In the genomic region with DNA sequence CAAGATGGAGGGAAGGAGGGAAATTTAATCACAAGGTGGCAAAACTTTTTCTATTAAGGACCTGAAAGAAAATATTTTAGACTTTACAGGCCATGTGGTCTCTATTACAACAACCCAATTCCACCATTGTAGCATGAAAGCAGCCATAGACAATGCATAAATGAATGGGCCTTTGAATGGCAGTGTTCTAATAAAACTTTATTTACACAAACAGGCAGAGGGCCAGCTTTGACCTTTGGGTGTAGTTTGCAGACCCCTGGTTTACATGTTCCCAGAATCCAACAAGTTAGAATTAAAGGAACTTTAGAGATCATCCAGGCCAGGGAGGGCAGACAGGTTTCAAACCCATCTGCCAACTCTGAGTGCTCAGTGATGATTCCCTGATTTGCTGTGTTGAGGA, we compare ENCODE assay signal across 1 cellular context.
A peak's percentile ranks its signal among the peaks of the same experiment; 100 is the strongest.
TF ChIP-seq lines count a peak whose summit lies in the region.

No MANE protein-coding gene starts in this region.

TF ChIP-seq in HepG2, 621 proteins besides CTCF, POLR2A, EP300 and RAD21 (continued from another document):
- TF ChIP-seq, protein P1, sequence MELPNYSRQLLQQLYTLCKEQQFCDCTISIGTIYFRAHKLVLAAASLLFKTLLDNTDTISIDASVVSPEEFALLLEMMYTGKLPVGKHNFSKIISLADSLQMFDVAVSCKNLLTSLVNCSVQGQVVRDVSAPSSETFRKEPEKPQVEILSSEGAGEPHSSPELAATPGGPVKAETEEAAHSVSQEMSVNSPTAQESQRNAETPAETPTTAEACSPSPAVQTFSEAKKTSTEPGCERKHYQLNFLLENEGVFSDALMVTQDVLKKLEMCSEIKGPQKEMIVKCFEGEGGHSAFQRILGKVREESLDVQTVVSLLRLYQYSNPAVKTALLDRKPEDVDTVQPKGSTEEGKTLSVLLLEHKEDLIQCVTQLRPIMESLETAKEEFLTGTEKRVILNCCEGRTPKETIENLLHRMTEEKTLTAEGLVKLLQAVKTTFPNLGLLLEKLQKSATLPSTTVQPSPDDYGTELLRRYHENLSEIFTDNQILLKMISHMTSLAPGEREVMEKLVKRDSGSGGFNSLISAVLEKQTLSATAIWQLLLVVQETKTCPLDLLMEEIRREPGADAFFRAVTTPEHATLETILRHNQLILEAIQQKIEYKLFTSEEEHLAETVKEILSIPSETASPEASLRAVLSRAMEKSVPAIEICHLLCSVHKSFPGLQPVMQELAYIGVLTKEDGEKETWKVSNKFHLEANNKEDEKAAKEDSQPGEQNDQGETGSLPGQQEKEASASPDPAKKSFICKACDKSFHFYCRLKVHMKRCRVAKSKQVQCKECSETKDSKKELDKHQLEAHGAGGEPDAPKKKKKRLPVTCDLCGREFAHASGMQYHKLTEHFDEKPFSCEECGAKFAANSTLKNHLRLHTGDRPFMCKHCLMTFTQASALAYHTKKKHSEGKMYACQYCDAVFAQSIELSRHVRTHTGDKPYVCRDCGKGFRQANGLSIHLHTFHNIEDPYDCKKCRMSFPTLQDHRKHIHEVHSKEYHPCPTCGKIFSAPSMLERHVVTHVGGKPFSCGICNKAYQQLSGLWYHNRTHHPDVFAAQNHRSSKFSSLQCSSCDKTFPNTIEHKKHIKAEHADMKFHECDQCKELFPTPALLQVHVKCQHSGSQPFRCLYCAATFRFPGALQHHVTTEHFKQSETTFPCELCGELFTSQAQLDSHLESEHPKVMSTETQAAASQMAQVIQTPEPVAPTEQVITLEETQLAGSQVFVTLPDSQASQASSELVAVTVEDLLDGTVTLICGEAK (IDR thresholded peaks at IDR 0.05): peak; percentile 70
- TF ChIP-seq, protein P1 (CRISPR knock-in tag; IDR thresholded peaks at IDR 0.05): peak; percentile 99
- TF ChIP-seq HNRNPUL1 (IDR thresholded peaks at IDR 0.05; ENCODE audit: low read depth, low read length): no peak
- TF ChIP-seq SP4 (CRISPR knock-in tag; IDR thresholded peaks at IDR 0.05): 0 out of 2 replicates have a peak, but pooled peaks have one; percentile 1
- no peak for TF ChIP-seq TBP (CRISPR knock-in tag; IDR thresholded peaks at IDR 0.05)
- no peak for TF ChIP-seq RFXAP (CRISPR knock-in tag; IDR thresholded peaks at IDR 0.05; ENCODE audit: borderline replicate concordance)
- TF ChIP-seq, protein P2, sequence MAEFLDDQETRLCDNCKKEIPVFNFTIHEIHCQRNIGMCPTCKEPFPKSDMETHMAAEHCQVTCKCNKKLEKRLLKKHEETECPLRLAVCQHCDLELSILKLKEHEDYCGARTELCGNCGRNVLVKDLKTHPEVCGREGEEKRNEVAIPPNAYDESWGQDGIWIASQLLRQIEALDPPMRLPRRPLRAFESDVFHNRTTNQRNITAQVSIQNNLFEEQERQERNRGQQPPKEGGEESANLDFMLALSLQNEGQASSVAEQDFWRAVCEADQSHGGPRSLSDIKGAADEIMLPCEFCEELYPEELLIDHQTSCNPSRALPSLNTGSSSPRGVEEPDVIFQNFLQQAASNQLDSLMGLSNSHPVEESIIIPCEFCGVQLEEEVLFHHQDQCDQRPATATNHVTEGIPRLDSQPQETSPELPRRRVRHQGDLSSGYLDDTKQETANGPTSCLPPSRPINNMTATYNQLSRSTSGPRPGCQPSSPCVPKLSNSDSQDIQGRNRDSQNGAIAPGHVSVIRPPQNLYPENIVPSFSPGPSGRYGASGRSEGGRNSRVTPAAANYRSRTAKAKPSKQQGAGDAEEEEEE (CRISPR knock-in tag; IDR thresholded peaks at IDR 0.05; ENCODE audit: borderline replicate concordance): no peak
- no peak for TF ChIP-seq ZNF12 (CRISPR knock-in tag; IDR thresholded peaks at IDR 0.05)
- TF ChIP-seq ZNF180 (CRISPR knock-in tag; IDR thresholded peaks at IDR 0.05; ENCODE audit: borderline replicate concordance, low read depth): no peak
- TF ChIP-seq, protein P3, sequence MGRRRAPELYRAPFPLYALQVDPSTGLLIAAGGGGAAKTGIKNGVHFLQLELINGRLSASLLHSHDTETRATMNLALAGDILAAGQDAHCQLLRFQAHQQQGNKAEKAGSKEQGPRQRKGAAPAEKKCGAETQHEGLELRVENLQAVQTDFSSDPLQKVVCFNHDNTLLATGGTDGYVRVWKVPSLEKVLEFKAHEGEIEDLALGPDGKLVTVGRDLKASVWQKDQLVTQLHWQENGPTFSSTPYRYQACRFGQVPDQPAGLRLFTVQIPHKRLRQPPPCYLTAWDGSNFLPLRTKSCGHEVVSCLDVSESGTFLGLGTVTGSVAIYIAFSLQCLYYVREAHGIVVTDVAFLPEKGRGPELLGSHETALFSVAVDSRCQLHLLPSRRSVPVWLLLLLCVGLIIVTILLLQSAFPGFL (CRISPR knock-in tag; IDR thresholded peaks at IDR 0.05): no peak
- TF ChIP-seq FOXO1 (CRISPR knock-in tag; IDR thresholded peaks at IDR 0.05): no peak
- TF ChIP-seq, protein P4, sequence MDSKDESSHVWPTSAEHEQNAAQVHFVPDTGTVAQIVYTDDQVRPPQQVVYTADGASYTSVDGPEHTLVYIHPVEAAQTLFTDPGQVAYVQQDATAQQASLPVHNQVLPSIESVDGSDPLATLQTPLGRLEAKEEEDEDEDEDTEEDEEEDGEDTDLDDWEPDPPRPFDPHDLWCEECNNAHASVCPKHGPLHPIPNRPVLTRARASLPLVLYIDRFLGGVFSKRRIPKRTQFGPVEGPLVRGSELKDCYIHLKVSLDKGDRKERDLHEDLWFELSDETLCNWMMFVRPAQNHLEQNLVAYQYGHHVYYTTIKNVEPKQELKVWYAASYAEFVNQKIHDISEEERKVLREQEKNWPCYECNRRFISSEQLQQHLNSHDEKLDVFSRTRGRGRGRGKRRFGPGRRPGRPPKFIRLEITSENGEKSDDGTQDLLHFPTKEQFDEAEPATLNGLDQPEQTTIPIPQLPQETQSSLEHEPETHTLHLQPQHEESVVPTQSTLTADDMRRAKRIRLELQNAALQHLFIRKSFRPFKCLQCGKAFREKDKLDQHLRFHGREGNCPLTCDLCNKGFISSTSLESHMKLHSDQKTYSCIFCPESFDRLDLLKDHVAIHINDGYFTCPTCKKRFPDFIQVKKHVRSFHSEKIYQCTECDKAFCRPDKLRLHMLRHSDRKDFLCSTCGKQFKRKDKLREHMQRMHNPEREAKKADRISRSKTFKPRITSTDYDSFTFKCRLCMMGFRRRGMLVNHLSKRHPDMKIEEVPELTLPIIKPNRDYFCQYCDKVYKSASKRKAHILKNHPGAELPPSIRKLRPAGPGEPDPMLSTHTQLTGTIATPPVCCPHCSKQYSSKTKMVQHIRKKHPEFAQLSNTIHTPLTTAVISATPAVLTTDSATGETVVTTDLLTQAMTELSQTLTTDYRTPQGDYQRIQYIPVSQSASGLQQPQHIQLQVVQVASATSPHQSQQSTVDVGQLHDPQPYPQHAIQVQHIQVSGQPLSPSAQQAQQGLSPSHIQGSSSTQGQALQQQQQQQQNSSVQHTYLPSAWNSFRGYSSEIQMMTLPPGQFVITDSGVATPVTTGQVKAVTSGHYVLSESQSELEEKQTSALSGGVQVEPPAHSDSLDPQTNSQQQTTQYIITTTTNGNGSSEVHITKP (CRISPR knock-in tag; IDR thresholded peaks at IDR 0.05; ENCODE audit: low read depth): no peak
TF ChIP-seq in HepG2: peak in this region for 2.
